31 cellular contexts compared by ENCODE assay signal in genomic region chr5:9971301-9971700, GRCh38.
"Had no signal": no experiment of that assay in that cellular context is flagged by ENCODE, and none has a peak within 500 bp of the region (broad histone marks: within the 10 kb centered on the region; RNA-seq: fewer than 3 reads in every experiment).

No MANE protein-coding gene starts in this region.

- H3K4me3 Mint-ChIP-seq: activated CD4-positive, alpha-beta T cell treated with anti-CD3 and anti-CD28 coated beads for 36 hours; activated CD4-positive, alpha-beta T cell treated with anti-CD3 and anti-CD28 coated beads, Interleukin-2, amount 10 ng/mL, durations not matched to agents 7 days and 5 days; activated CD8-positive, alpha-beta T cell treated with anti-CD3 and anti-CD28 coated beads, Interleukin-2, amount 10 ng/mL, durations not matched to agents 7 days and 5 days; activated naive CD4-positive, alpha-beta T cell treated with anti-CD3 and anti-CD28 coated beads, Interleukin-2, amount 10 ng/mL, durations not matched to agents 7 days and 5 days; activated naive CD8-positive, alpha-beta T cell; activated naive CD8-positive, alpha-beta T cell treated with anti-CD3 and anti-CD28 coated beads, Interleukin-2, amount 50 U/mL, for 24 hours; activated T-cell treated with anti-CD3 and anti-CD28 coated beads, Interleukin-2, amount 50 U/mL, for 4 hours; brain; T-helper 1 cell treated with Interleukin-12 subunit alpha and Interleukin-12 subunit beta and Interleukin-4 antibody, amounts not matched to agents 30 μg/mL and 1 μg/mL, for 36 hours; T-helper 2 cell treated with Interferon-gamma antibody and Interleukin-4, amounts not matched to agents 5 μg/mL and 100 μg/mL, for 36 hours; WTC11 had no signal

- H3K4me1 Mint-ChIP-seq: activated CD4-positive, alpha-beta T cell treated with anti-CD3 and anti-CD28 coated beads for 36 hours; activated CD4-positive, alpha-beta T cell treated with anti-CD3 and anti-CD28 coated beads, Interleukin-2, amount 10 ng/mL, durations not matched to agents 7 days and 5 days; activated naive CD4-positive, alpha-beta T cell treated with anti-CD3 and anti-CD28 coated beads, Interleukin-2, amount 10 ng/mL, durations not matched to agents 7 days and 5 days; activated naive CD8-positive, alpha-beta T cell treated with anti-CD3 and anti-CD28 coated beads, Interleukin-2, amount 50 U/mL, for 24 hours; brain; WTC11 had no signal

- H3K9me3 Mint-ChIP-seq: activated CD4-positive, alpha-beta T cell treated with anti-CD3 and anti-CD28 coated beads, Interleukin-2, amount 10 ng/mL, durations not matched to agents 7 days and 5 days had no signal

- FAIRE-seq: bronchial epithelial cell, RCC 7860, TTC549 had no signal

- DNase-seq: activated CD4-positive, alpha-beta T cell treated with anti-CD3 and anti-CD28 coated beads for 36 hours; activated CD4-positive, alpha-beta T cell treated with anti-CD3 and anti-CD28 coated beads, Interleukin-2, amount 10 ng/mL, durations not matched to agents 7 days and 5 days; activated CD4-positive, alpha-beta T cell treated with anti-CD3 and anti-CD28 coated beads, Interleukin-2, amount 50 U/mL, for 48 hours; activated CD8-positive, alpha-beta T cell treated with anti-CD3 and anti-CD28 coated beads, Interleukin-2, amount 10 ng/mL, durations not matched to agents 7 days and 5 days; activated effector memory CD4-positive, alpha-beta T cell treated with Interleukin-2 at 50 U/mL for 16 hours; activated naive CD4-positive, alpha-beta T cell treated with anti-CD3 and anti-CD28 coated beads, Interleukin-2, amount 10 ng/mL, durations not matched to agents 7 days and 5 days; activated naive CD8-positive, alpha-beta T cell treated with anti-CD3 and anti-CD28 coated beads, Interleukin-2, amount 50 U/mL, for 24 hours; activated T-cell treated with anti-CD3 and anti-CD28 coated beads, Interleukin-2, amount 50 U/mL, for 4 hours; anterior cingulate cortex; caudate nucleus; NCI-H1105; NCI-H1436; NCI-H1694; NCI-H1930; NCI-H2081 treated with DMSO at 0.1 percent for 48 hours; NCI-H226; NCI-H446 treated with DMSO at 0.1 percent for 48 hours; NCI-H524; NCI-H69; NCI-H82; PC-3; Right ventricle myocardium superior had no signal

- ATAC-seq: activated CD4-positive, alpha-beta T cell treated with anti-CD3 and anti-CD28 coated beads for 36 hours; activated CD4-positive, CD25-positive, alpha-beta regulatory T cell treated with anti-CD3 and anti-CD28 coated beads, Interleukin-2, amount 50 U/mL, for 24 hours; activated CD8-positive, alpha-beta T cell treated with anti-CD3 and anti-CD28 coated beads, Interleukin-2, amount 10 ng/mL, durations not matched to agents 7 days and 5 days; activated naive CD8-positive, alpha-beta T cell treated with anti-CD3 and anti-CD28 coated beads, Interleukin-2, amount 50 U/mL, for 24 hours; activated T-cell treated with anti-CD3 and anti-CD28 coated beads, Interleukin-2, amount 50 U/mL, for 4 hours; PC-3; WTC11 had no signal

- H3K36me3 Mint-ChIP-seq: activated naive CD4-positive, alpha-beta T cell treated with anti-CD3 and anti-CD28 coated beads, Interleukin-2, amount 10 ng/mL, durations not matched to agents 7 days and 5 days; activated naive CD8-positive, alpha-beta T cell; brain had no signal

- H3K27ac Mint-ChIP-seq: activated CD4-positive, alpha-beta T cell treated with anti-CD3 and anti-CD28 coated beads for 36 hours; activated CD4-positive, alpha-beta T cell treated with anti-CD3 and anti-CD28 coated beads, Interleukin-2, amount 10 ng/mL, durations not matched to agents 7 days and 5 days; activated CD8-positive, alpha-beta T cell treated with anti-CD3 and anti-CD28 coated beads, Interleukin-2, amount 10 ng/mL, durations not matched to agents 7 days and 5 days; activated naive CD4-positive, alpha-beta T cell treated with anti-CD3 and anti-CD28 coated beads, Interleukin-2, amount 10 ng/mL, durations not matched to agents 7 days and 5 days; activated naive CD8-positive, alpha-beta T cell; activated naive CD8-positive, alpha-beta T cell treated with anti-CD3 and anti-CD28 coated beads, Interleukin-2, amount 50 U/mL, for 24 hours; brain; T-helper 1 cell treated with Interleukin-12 subunit alpha and Interleukin-12 subunit beta and Interleukin-4 antibody, amounts not matched to agents 30 μg/mL and 1 μg/mL, for 36 hours; T-helper 2 cell treated with Interferon-gamma antibody and Interleukin-4, amounts not matched to agents 5 μg/mL and 100 μg/mL, for 36 hours; WTC11 had no signal

- H3K27me3 Mint-ChIP-seq: activated CD4-positive, alpha-beta T cell treated with anti-CD3 and anti-CD28 coated beads for 36 hours; activated CD4-positive, alpha-beta T cell treated with anti-CD3 and anti-CD28 coated beads, Interleukin-2, amount 10 ng/mL, durations not matched to agents 7 days and 5 days; activated naive CD4-positive, alpha-beta T cell treated with anti-CD3 and anti-CD28 coated beads, Interleukin-2, amount 10 ng/mL, durations not matched to agents 7 days and 5 days; activated naive CD8-positive, alpha-beta T cell; activated naive CD8-positive, alpha-beta T cell treated with anti-CD3 and anti-CD28 coated beads, Interleukin-2, amount 50 U/mL, for 24 hours had no signal
